21 cellular contexts compared by ENCODE assay signal in the genomic region with DNA sequence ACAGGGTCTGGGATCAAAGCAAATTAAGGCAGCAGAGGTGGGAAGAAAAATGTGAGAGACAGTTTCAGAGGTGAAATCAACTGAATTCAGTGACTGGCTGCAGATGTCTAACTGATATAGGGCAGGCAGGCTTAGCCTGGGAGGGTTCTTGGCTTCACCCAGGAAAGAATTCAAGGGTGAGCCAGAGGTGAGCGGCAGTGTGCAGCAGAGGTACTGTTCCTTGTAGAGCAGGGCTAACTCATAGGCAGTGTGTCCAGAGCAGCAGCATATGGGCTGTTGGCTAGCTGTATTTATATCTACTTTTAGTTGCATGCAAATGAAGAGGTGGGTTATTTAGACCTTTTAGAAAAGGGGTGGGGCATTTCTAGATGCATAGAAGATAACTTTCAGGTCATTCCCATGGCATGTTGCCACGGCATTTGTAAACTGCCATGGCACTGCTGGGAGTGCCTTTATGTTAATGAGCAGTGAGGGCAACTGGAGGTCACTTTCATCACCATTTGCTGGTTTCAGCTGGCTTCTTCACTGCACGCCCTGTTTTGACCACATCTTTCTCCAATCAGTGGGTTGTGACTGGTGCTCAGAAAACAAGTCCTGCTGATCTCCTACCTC.
A peak's percentile ranks its signal among the peaks of the same experiment; 100 is the strongest.
DNase-seq lines count a peak whose midpoint lies in the region; ATAC-seq and TF ChIP-seq lines count a peak whose summit lies in the region.
"Had no signal": no experiment of that assay in that cellular context is flagged by ENCODE, and none has a peak within 500 bp of the region (broad histone marks: within the 10 kb centered on the region; RNA-seq: fewer than 3 reads in every experiment).

No MANE protein-coding gene starts in this region.

- H3K36me3 ChIP-seq in fibroblast of lung (ENCODE audit: control insufficient read depth, insufficient read depth, low read length) (no peaks in the 10 kb centered on the region), upper lobe of left lung (peaks cover 0 to 2% (median 0%) of the 10 kb centered on the region in 4 donors)
- H3K36me3 ChIP-seq: pancreas had no signal

- no peak for TF ChIP-seq EP300 in upper lobe of left lung (IDR thresholded peaks at IDR 0.05)

- no peaks in the 10 kb centered on the region for H3K9me3 Mint-ChIP-seq in stimulated activated memory B cell treated with anti-CD40 and anti-IgM and Interleukin-4, amounts not matched to agents 10 μg/mL and 1 μg/mL and 100 μg/mL, for 72 hours
- H3K9me3 Mint-ChIP-seq: activated CD4-positive, alpha-beta T cell treated with anti-CD3 and anti-CD28 coated beads, Interleukin-2, amount 10 ng/mL, durations not matched to agents 24 days and 14 days; endodermal cell; GM23338 had no signal

- no peaks in the 10 kb centered on the region for H3K27me3 ChIP-seq in fibroblast of lung (ENCODE audit: control insufficient read depth, insufficient read depth, low read length)
- H3K27me3 ChIP-seq in upper lobe of left lung, result no peaks in the 10 kb centered on the region
- H3K27me3 ChIP-seq: pancreas had no signal

- H3K27ac Mint-ChIP-seq in stimulated activated memory B cell treated with anti-CD40 and anti-IgM and Interleukin-4, amounts not matched to agents 10 μg/mL and 1 μg/mL and 100 μg/mL, for 72 hours, result no peak overlapping the region
- H3K27ac Mint-ChIP-seq: activated CD4-positive, alpha-beta T cell treated with anti-CD3 and anti-CD28 coated beads, Interleukin-2, amount 10 ng/mL, durations not matched to agents 24 days and 14 days; B cell; endodermal cell; GM23338 had no signal

- WGBS in upper lobe of left lung, 2 donors, result 84 to 90% methylated on average over 3 of the region's 3 CpGs

- H3K4me1 ChIP-seq in fibroblast of lung (ENCODE audit: control insufficient read depth, extremely low read depth, insufficient read depth, low read length) (no peaks in the 10 kb centered on the region), upper lobe of left lung (peaks cover 0 to 8% (median 4%) of the 10 kb centered on the region in 4 donors)

- DNase-seq in GM12865 (ENCODE audit: low read depth) (peak; percentile 74), NCI-H526 treated with DMSO at 0.1 percent for 48 hours (lab: John Stamatoyannopoulos, UW) (peak; percentile 18), fibroblast of lung (ENCODE audit: low read depth in 2 of 2) (peak; percentile 26 to 37), renal cortical epithelial cell (ENCODE audit: low read depth) (peak; percentile 75), upper lobe of left lung (no peak)
- DNase-seq: activated CD4-positive, alpha-beta T cell treated with anti-CD3 and anti-CD28 coated beads, Interleukin-2, amount 10 ng/mL, durations not matched to agents 24 days and 14 days; activated gamma-delta T cell treated with Interleukin-2 at 50 U/mL for 16 hours; cerebellar nuclear complex; GF-D8; NCI-H1417 treated with DMSO at 0.1 percent for 48 hours; NCI-H2171; NCI-H82; pancreas; stimulated activated CD4-positive, alpha-beta T cell treated with anti-CD3 and anti-CD28 coated beads, Interleukin-4, amount 100 ng/mL, for 4 hours had no signal

- no peak overlapping the region for H3K27ac ChIP-seq in fibroblast of lung (ENCODE audit: insufficient read depth, low read length)
- no peak overlapping the region for H3K27ac ChIP-seq in upper lobe of left lung
- H3K27ac ChIP-seq: pancreas had no signal

- TF ChIP-seq POLR2A in upper lobe of left lung (IDR thresholded peaks at IDR 0.05), result no peak

- H3K36me3 Mint-ChIP-seq in stimulated activated memory B cell treated with anti-CD40 and anti-IgM and Interleukin-4, amounts not matched to agents 10 μg/mL and 1 μg/mL and 100 μg/mL, for 72 hours, result peaks cover 28% of the 10 kb centered on the region

- no peaks in the 10 kb centered on the region for H3K79me2 ChIP-seq in fibroblast of lung (ENCODE audit: control insufficient read depth, insufficient read depth, low read length)

- no peaks in the 10 kb centered on the region for H4K20me1 ChIP-seq in fibroblast of lung (ENCODE audit: control insufficient read depth, extremely low read depth, insufficient read depth, low read length)

- H3K4me2 ChIP-seq in fibroblast of lung (ENCODE audit: extremely low read depth, insufficient read depth, low read length), result no peak overlapping the region
- H3K4me2 ChIP-seq: GM23338, smooth muscle cell had no signal

- H3K9me3 ChIP-seq in fibroblast of lung (ENCODE audit: control insufficient read depth, insufficient read depth, low read depth, low read length), result no peaks in the 10 kb centered on the region
- no peaks in the 10 kb centered on the region for H3K9me3 ChIP-seq in upper lobe of left lung
- H3K9me3 ChIP-seq: pancreas had no signal

- ATAC-seq in HG03025 (IDR thresholded peaks at IDR 0.05; ENCODE audit: low FRiP score, unreplicated experiment), result no peak
- ATAC-seq in upper lobe of left lung (ENCODE audit: low FRiP score in 2 of 2), result no peak
- ATAC-seq in stimulated activated memory B cell treated with anti-CD40 and anti-IgM and Interleukin-4, amounts not matched to agents 10 μg/mL and 1 μg/mL and 100 μg/mL, for 72 hours, result no peak
- ATAC-seq: GM23338, left lobe of liver, pancreas had no signal

- H3K4me1 Mint-ChIP-seq in stimulated activated memory B cell treated with anti-CD40 and anti-IgM and Interleukin-4, amounts not matched to agents 10 μg/mL and 1 μg/mL and 100 μg/mL, for 72 hours, result peaks cover 32% of the 10 kb centered on the region

- H3K9ac ChIP-seq in fibroblast of lung (ENCODE audit: insufficient read depth, low read length), result no peak overlapping the region

- H2AFZ ChIP-seq in fibroblast of lung (ENCODE audit: low read length), result no peak overlapping the region
- H2AFZ ChIP-seq: GM23338 had no signal

- H3K27me3 Mint-ChIP-seq in stimulated activated memory B cell treated with anti-CD40 and anti-IgM and Interleukin-4, amounts not matched to agents 10 μg/mL and 1 μg/mL and 100 μg/mL, for 72 hours, result no peaks in the 10 kb centered on the region
- H3K27me3 Mint-ChIP-seq: activated CD4-positive, alpha-beta T cell treated with anti-CD3 and anti-CD28 coated beads, Interleukin-2, amount 10 ng/mL, durations not matched to agents 24 days and 14 days; B cell had no signal

- H3K4me3 ChIP-seq in GM12865 (ENCODE audit: low read depth, low read length) (no peak overlapping the region), fibroblast of lung (replicated peaks in 1 of 4; ENCODE audit: control extremely low read depth in 1 of 4, insufficient read depth in 1 of 4, low read depth in 3 of 4, low read length in 4 of 4) (no peak overlapping the region), upper lobe of left lung (no peak overlapping the region)
- H3K4me3 ChIP-seq: GM23338, pancreas, smooth muscle cell had no signal

- no peak overlapping the region for H3K4me3 Mint-ChIP-seq in stimulated activated memory B cell treated with anti-CD40 and anti-IgM and Interleukin-4, amounts not matched to agents 10 μg/mL and 1 μg/mL and 100 μg/mL, for 72 hours
- H3K4me3 Mint-ChIP-seq: activated CD4-positive, alpha-beta T cell treated with anti-CD3 and anti-CD28 coated beads, Interleukin-2, amount 10 ng/mL, durations not matched to agents 24 days and 14 days; B cell; endodermal cell; GM23338 had no signal

- TF ChIP-seq CTCF in GM12865 (IDR thresholded peaks at IDR 0.05; ENCODE audit: insufficient read depth, low read depth, low read length, missing control alignments) (no peak), fibroblast of lung (conservative IDR thresholded peaks at IDR 0.05 in 1 of 2, IDR thresholded peaks at IDR 0.05 in 1 of 2; ENCODE audit: low read depth in 1 of 2, low read length in 2 of 2) (no peak), upper lobe of left lung (IDR thresholded peaks at IDR 0.05) (no peak)

Comparison
In these comparisons a context has a peak if more than half of its experiments do, and no peak if none do; other contexts are left out.
1. DNase-seq: peak in GM12865 (single experiment), NCI-H526 treated with DMSO at 0.1 percent for 48 hours (single experiment), fibroblast of lung (2 of 2) and renal cortical epithelial cell (single experiment); none in upper lobe of left lung (0 of 2).